In genomic region chr12:52332381-52332780, GRCh38 we compare ENCODE assay signal across 31 cellular contexts. TPM values are rescaled to one million over a fixed set of nuclear protein-coding genes. Genes with fewer than 3 reads are reported as not detected.
"Had no signal": no experiment of that assay in that cellular context is flagged by ENCODE, and none has a peak within 500 bp of the region (broad histone marks: within the 10 kb centered on the region; RNA-seq: fewer than 3 reads in every experiment).

No MANE protein-coding gene starts in this region.

- DNase-seq: hypothalamus; immature natural killer cell; left ventricle myocardium inferior; mesendoderm; naive B cell; natural killer cell; nephron progenitor cell; occipital lobe; ovary; retina; right cardiac atrium; stimulated activated CD4-positive, alpha-beta T cell treated with anti-CD3 and anti-CD28 coated beads, Interleukin-12 subunit alpha, Interleukin-12 subunit beta, amount 100 ng/mL, for 4 hours; stimulated activated CD4-positive, alpha-beta T cell treated with anti-CD3 and anti-CD28 coated beads, Interleukin-15, amount 100 ng/mL, for 24 hours; stimulated activated CD4-positive, alpha-beta T cell treated with anti-CD3 and anti-CD28 coated beads, Interleukin-2, amount 100 ng/mL, for 24 hours; stimulated activated CD4-positive, alpha-beta T cell treated with anti-CD3 and anti-CD28 coated beads, Interleukin-4, amount 100 ng/mL, for 1 hour; stimulated activated naive B cell treated with anti-CD40 and anti-IgM and Interleukin-4, amounts not matched to agents 10 μg/mL and 1 μg/mL and 100 μg/mL, for 72 hours; stimulated activated naive CD8-positive, alpha-beta T cell treated with anti-CD3 and anti-CD28 coated beads, Interleukin-15, Interleukin-2, amounts not matched to agents 100 U/mL and 50 U/mL, for 24 hours; stomach; testis; trophoblast cell; upper lobe of right lung had no signal

- H3K4me1 ChIP-seq: left ventricle myocardium inferior, neural progenitor cell, prostate gland, testis, upper lobe of right lung had no signal

- H2AFZ ChIP-seq: neural progenitor cell had no signal

- H3K4me3 Mint-ChIP-seq: immature natural killer cell; mesothelial cell of epicardium; naive B cell; natural killer cell; nephron progenitor cell; neural progenitor cell; stimulated activated naive B cell treated with anti-CD40 and anti-IgM and Interleukin-4, amounts not matched to agents 10 μg/mL and 1 μg/mL and 100 μg/mL, for 72 hours had no signal

- H3K36me3 ChIP-seq: left ventricle myocardium inferior, neural progenitor cell, neutrophil, ovary, prostate gland, stomach, tibial artery, upper lobe of right lung had no signal

- H3K4me1 Mint-ChIP-seq: nephron progenitor cell had no signal

- H3K9me3 ChIP-seq: neutrophil, prostate gland, testis, upper lobe of right lung had no signal

- H3K4me2 ChIP-seq: neural progenitor cell, smooth muscle cell had no signal

- H3K27me3 ChIP-seq: neural progenitor cell, ovary, testis, tibial artery, upper lobe of right lung had no signal

- H3K27ac ChIP-seq: left ventricle myocardium inferior, neural progenitor cell, neutrophil, ovary, prostate gland, stomach, testis, tibial artery, upper lobe of right lung had no signal

- H3K36me3 Mint-ChIP-seq: mesothelial cell of epicardium, natural killer cell, neural progenitor cell had no signal

- H3K4me3 ChIP-seq: left ventricle myocardium inferior, lung, neural progenitor cell, ovary, prostate gland, smooth muscle cell, stomach, testis, tibial artery, upper lobe of right lung had no signal

- H3K27ac Mint-ChIP-seq: immature natural killer cell; mesothelial cell of epicardium; natural killer cell; nephron progenitor cell; neural progenitor cell; stimulated activated naive B cell treated with anti-CD40 and anti-IgM and Interleukin-4, amounts not matched to agents 10 μg/mL and 1 μg/mL and 100 μg/mL, for 72 hours had no signal

RNA-seq across cellular contexts. Expression of gene KRT83, which starts 11.2 kb away (rescaled TPM):
- total RNA-seq: kidney epithelial cell, left ventricle myocardium inferior, lung, mesothelial cell of epicardium, mononuclear cell, natural killer cell, occipital lobe, ovary, right cardiac atrium, skeletal muscle tissue, smooth muscle cell, stomach, upper lobe of right lung had no signal
- polyA plus RNA-seq: immature natural killer cell, lung, ovary, right cardiac atrium, smooth muscle cell, stomach had no signal

RNA-seq across cellular contexts. Expression of gene KRT85, which starts 34.9 kb away (rescaled TPM):
- total RNA-seq: kidney epithelial cell, left ventricle myocardium inferior, lung, mesothelial cell of epicardium, mononuclear cell, natural killer cell, occipital lobe, ovary, prostate gland, right cardiac atrium, smooth muscle cell, stomach, upper lobe of right lung had no signal
- polyA plus RNA-seq: immature natural killer cell, lung, ovary, right cardiac atrium, smooth muscle cell, stomach had no signal

RNA-seq across cellular contexts. Expression of gene KRT81, which starts 41.0 kb away (rescaled TPM):
- total RNA-seq: left ventricle myocardium inferior, mononuclear cell, occipital lobe, right cardiac atrium, skeletal muscle tissue, stomach, upper lobe of right lung had no signal
- polyA plus RNA-seq: ovary, right cardiac atrium had no signal

RNA-seq across cellular contexts. Expression of gene KRT84, which starts 53.1 kb away (rescaled TPM):
- total RNA-seq: kidney epithelial cell, left ventricle myocardium inferior, lung, mesothelial cell of epicardium, mononuclear cell, natural killer cell, occipital lobe, ovary, prostate gland, right cardiac atrium, skeletal muscle tissue, stomach, upper lobe of right lung had no signal
- polyA plus RNA-seq: immature natural killer cell, lung, ovary, right cardiac atrium, stomach had no signal

RNA-seq across cellular contexts. Expression of gene KRT86, which starts 57.9 kb away (rescaled TPM):
- total RNA-seq: left ventricle myocardium inferior, right cardiac atrium, smooth muscle cell, stomach had no signal
- polyA plus RNA-seq: ovary, right cardiac atrium, smooth muscle cell, stomach had no signal
